8 cellular contexts compared by ENCODE assay signal in the genomic region with DNA sequence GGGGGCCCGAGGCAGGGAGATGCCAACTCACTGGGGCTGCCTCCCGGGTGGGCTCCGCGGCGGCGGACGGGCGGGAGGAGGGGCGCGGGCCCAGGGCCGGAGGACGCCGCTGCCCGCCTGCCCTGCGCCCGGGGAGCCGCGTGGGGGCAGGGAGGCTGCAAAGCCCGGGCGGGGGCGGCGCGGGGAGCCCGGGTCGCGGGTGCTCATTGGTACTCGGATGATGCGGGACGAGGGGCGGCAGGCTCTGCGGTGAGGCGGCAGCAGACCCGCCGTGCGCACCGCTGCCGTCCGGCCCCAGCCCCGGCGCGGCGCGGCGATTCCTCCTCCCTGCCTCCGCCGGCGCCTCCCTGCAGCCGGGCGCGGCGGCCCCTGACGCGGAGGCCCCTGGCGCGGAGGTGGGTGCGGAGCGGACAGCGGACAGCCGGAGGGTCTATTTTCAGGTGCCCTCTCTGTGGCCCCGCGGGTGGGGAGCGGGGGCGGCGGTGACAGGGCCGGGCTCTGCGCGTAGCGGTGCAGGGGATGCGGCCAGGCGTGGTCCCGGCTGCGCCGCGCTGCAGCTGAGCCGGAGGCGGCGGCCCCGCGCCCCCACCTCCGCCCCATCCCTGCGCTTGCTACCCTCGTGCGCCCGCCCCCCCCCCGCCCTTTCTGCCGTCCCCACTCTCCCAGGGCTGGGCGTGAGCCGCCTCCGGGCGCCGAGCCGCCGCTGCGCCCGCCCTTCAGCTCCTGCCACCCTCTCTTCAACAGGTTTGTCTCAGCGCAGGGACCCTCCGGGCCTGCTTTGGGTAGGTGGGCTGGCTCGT. TPM values are rescaled to one million over a fixed set of nuclear protein-coding genes. Genes with fewer than 3 reads are reported as not detected.
DNase-seq lines count a peak whose midpoint lies in the region; ATAC-seq lines count a peak whose summit lies in the region.

No MANE protein-coding gene starts in this region.

- ATAC-seq in GM21528 (IDR thresholded peaks at IDR 0.05; ENCODE audit: low FRiP score, unreplicated experiment) (peak; percentile 47), HG03135 (IDR thresholded peaks at IDR 0.05; ENCODE audit: unreplicated experiment) (no peak), GM21825 (IDR thresholded peaks at IDR 0.05; ENCODE audit: unreplicated experiment) (no peak)
- peak; percentile 62 to 65 for ATAC-seq in activated T-cell treated with anti-CD3 and anti-CD28 coated beads, Interleukin-2, amount 50 U/mL, for 72 hours (replicated peaks in 1 of 2)

- no peaks in the 10 kb centered on the region for H3K9me3 Mint-ChIP-seq in activated T-cell treated with anti-CD3 and anti-CD28 coated beads, Interleukin-2, amount 50 U/mL, for 72 hours

- H3K4me3 Mint-ChIP-seq in activated T-cell treated with anti-CD3 and anti-CD28 coated beads, Interleukin-2, amount 50 U/mL, for 72 hours = peak overlapping the region; percentile 86 to 96

- H3K4me1 Mint-ChIP-seq in activated T-cell treated with anti-CD3 and anti-CD28 coated beads, Interleukin-2, amount 50 U/mL, for 72 hours (ENCODE audit: low read depth) = peaks cover 25% of the 10 kb centered on the region

- DNase-seq in DMS 273 treated with DMSO at 0.1 percent for 48 hours (lab: John Stamatoyannopoulos, UW) (peak; percentile 49), NCI-H1694 treated with DMSO at 0.1 percent for 48 hours (lab: John Stamatoyannopoulos, UW) (peak; percentile 25), glomerular visceral epithelial cell (ENCODE audit: extremely low spot score) (peak; percentile 62), nucleus accumbens (lab: John Stamatoyannopoulos, UW) (peak in 41 of 56 donors; percentile 13 to 82 (median 64))
- DNase-seq in activated T-cell treated with anti-CD3 and anti-CD28 coated beads, Interleukin-2, amount 50 U/mL, for 72 hours = peak; percentile 21 to 28

- peaks cover 2% of the 10 kb centered on the region in 2 donors for H3K36me3 Mint-ChIP-seq in activated T-cell treated with anti-CD3 and anti-CD28 coated beads, Interleukin-2, amount 50 U/mL, for 72 hours (ENCODE audit: insufficient read depth in 2 of 2)

- no peak overlapping the region for H3K27ac Mint-ChIP-seq in activated T-cell treated with anti-CD3 and anti-CD28 coated beads, Interleukin-2, amount 50 U/mL, for 72 hours

- H3K27me3 Mint-ChIP-seq in activated T-cell treated with anti-CD3 and anti-CD28 coated beads, Interleukin-2, amount 50 U/mL, for 72 hours (ENCODE audit: low read depth) = peaks cover 60% of the 10 kb centered on the region

RNA-seq across cellular contexts. Expression of a gene that starts 0.6 kb away (rescaled TPM):
- 100 to 1,000 TPM; 120 to 136 TPM for total RNA-seq in activated T-cell treated with anti-CD3 and anti-CD28 coated beads, Interleukin-2, amount 50 U/mL, for 72 hours

Comparison
In these comparisons a context has a peak if more than half of its experiments do, and no peak if none do; other contexts are left out.
1. ATAC-seq: peak in GM21528 (single experiment) and activated T-cell treated with anti-CD3 and anti-CD28 coated beads, Interleukin-2, amount 50 U/mL, for 72 hours (2 of 2); none in HG03135 (single experiment) and GM21825 (single experiment).
2. Peak in every context shown above with its lines, with median percentiles within 50 percentile points of each other: DNase-seq.